Comparison of ENCODE assay signal across 1 cellular context in genomic region chr19:35693835-35694599, GRCh38.
TF ChIP-seq lines count a peak whose summit lies in the region.

No MANE protein-coding gene starts in this region.

TF ChIP-seq in Ishikawa, 13 proteins besides CTCF, POLR2A, EP300 and RAD21 (continued from another document):
- TF ChIP-seq MAX (IDR thresholded peaks at IDR 0.05) (no peak), CREB1 (IDR thresholded peaks at IDR 0.05; ENCODE audit: low read depth) (no peak), YY1 (IDR thresholded peaks at IDR 0.05; ENCODE audit: low read depth) (0 out of 2 replicates have a peak, but pooled peaks have one; percentile 20), FOXM1 (IDR thresholded peaks at IDR 0.05; ENCODE audit: borderline replicate concordance, low read depth) (no peak)
